ENCODE assay signal across 19 cellular contexts in the genomic region with DNA sequence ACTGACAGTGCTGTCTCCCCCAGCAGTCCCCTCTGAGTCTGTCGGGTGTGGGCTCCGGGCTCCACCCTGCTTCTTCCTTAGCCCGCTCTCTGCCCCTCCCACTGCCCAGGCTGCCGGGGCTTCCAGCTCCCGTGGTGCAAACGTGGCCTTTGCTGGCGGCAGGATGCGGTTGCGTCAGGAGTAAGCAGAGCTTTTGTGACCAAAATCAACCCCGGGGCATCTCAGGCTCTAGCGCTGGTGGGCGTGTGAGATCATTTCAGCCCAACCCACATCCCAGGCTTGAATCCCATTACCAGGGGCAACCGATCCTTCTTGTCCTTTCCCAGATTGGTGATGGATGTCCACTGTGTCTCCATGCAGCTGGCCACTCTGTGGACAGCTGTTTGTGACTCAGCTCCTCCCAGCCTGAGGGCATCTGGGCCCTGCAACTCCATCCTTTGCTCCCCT. TPM values are rescaled to one million over a fixed set of nuclear protein-coding genes. Genes with fewer than 3 reads are reported as not detected.
DNase-seq lines count a peak whose midpoint lies in the region; ATAC-seq and TF ChIP-seq lines count a peak whose summit lies in the region.
"Had no signal": no experiment of that assay in that cellular context is flagged by ENCODE, and none has a peak within 500 bp of the region (broad histone marks: within the 10 kb centered on the region; RNA-seq: fewer than 3 reads in every experiment).

No MANE protein-coding gene starts in this region.

- H3K4me3 ChIP-seq in fibroblast of lung (replicated peaks in 1 of 4; ENCODE audit: control extremely low read depth in 1 of 4, insufficient read depth in 1 of 4, low read depth in 3 of 4, low read length in 4 of 4) (no peak overlapping the region), psoas muscle (no peak overlapping the region), mammary epithelial cell (replicated peaks in 1 of 3; ENCODE audit: insufficient read depth in 1 of 3, low read depth in 2 of 3, low read length in 3 of 3) (no peak overlapping the region)
- H3K4me3 ChIP-seq: SJSA1 had no signal

- intact Hi-C loops in psoas muscle (cut with DNase I) (no loop called here), mammary epithelial cell (cut with micrococcal nuclease) (no loop called here)

- 35 to 58% (median 37%) methylated on average over 13 of the region's 13 CpGs for WGBS in psoas muscle, 3 donors
- WGBS in mammary epithelial cell (ENCODE audit: low coverage, missing lambda C conversion rate): 30% methylated on average over 9 of the region's 13 CpGs

- H3K4me1 ChIP-seq in fibroblast of lung (ENCODE audit: control insufficient read depth, extremely low read depth, insufficient read depth, low read length) (no peaks in the 10 kb centered on the region), psoas muscle (no peaks in the 10 kb centered on the region), mammary epithelial cell (ENCODE audit: insufficient read depth, low read length) (peaks cover 21% of the 10 kb centered on the region)
- H3K4me1 ChIP-seq: SJSA1 had no signal

- H3K36me3 Mint-ChIP-seq in HFFc6 (ENCODE audit: low read depth): peaks cover 6% of the 10 kb centered on the region; the same call in 1 of the 2 replicates
- H3K36me3 Mint-ChIP-seq: naive thymus-derived CD4-positive, alpha-beta T cell had no signal

- H3K27me3 ChIP-seq in fibroblast of lung (ENCODE audit: control insufficient read depth, insufficient read depth, low read length) (no peaks in the 10 kb centered on the region), psoas muscle (ENCODE audit: insufficient read depth in 3 of 3, low read length in 2 of 3) (peaks cover 0 to 13% (median 3%) of the 10 kb centered on the region in 3 donors), mammary epithelial cell (ENCODE audit: insufficient read depth, low read length) (no peaks in the 10 kb centered on the region)
- H3K27me3 ChIP-seq: SJSA1 had no signal

- no peak overlapping the region for H3K4me3 Mint-ChIP-seq in HFFc6
- H3K4me3 Mint-ChIP-seq: naive thymus-derived CD4-positive, alpha-beta T cell had no signal

- H3K27ac ChIP-seq in RWPE1: 0 out of 2 replicates have a peak overlapping the region, but pooled peaks have one; percentile 3
- H3K27ac ChIP-seq in fibroblast of lung (ENCODE audit: insufficient read depth, low read length): no peak overlapping the region
- H3K27ac ChIP-seq in psoas muscle: no peak overlapping the region
- H3K27ac ChIP-seq in mammary epithelial cell (ENCODE audit: insufficient read depth, low read depth, low read length): no peak overlapping the region
- H3K27ac ChIP-seq: SJSA1 had no signal

- BruUV-seq in mammary epithelial cell (replicated peaks; lab: Mats Ljungman, UMichigan): no TSS peak

- no peaks in the 10 kb centered on the region for H3K4me1 Mint-ChIP-seq in HFFc6 (ENCODE audit: low read depth)

- DNase-seq in ELF-1 (ENCODE audit: low read depth, low spot score) (peak; percentile 77), RWPE1 (ENCODE audit: low spot score) (no peak), fibroblast of lung (ENCODE audit: low read depth in 2 of 2) (peak; percentile 21 to 72), psoas muscle (peak; percentile 63 to 71), GF-D8 (lab: John Stamatoyannopoulos, UW) (no peak), HFFc6 (no peak), mammary epithelial cell (no peak)
- DNase-seq: activated effector memory CD4-positive, alpha-beta T cell treated with anti-CD3 and anti-CD28 coated beads, Interleukin-2, amount 50 U/mL, for 16 hours; COR-L47; Kasumi-1; naive thymus-derived CD4-positive, alpha-beta T cell; NCI-H146; NCI-H446 treated with DMSO at 0.1 percent for 48 hours had no signal

- H3K27me3 Mint-ChIP-seq in HFFc6 (ENCODE audit: insufficient read depth): no peaks in the 10 kb centered on the region; the same call in 1 of the 2 replicates

- no peak overlapping the region for H3K27ac Mint-ChIP-seq in HFFc6

- H3K9me3 ChIP-seq in fibroblast of lung (ENCODE audit: control insufficient read depth, insufficient read depth, low read depth, low read length) (no peaks in the 10 kb centered on the region), psoas muscle (peaks cover 9% of the 10 kb centered on the region), mammary epithelial cell (replicated peaks; ENCODE audit: insufficient read depth, low read length) (peaks cover 9% of the 10 kb centered on the region)
- H3K9me3 ChIP-seq: SJSA1 had no signal

- in situ Hi-C loops in mammary epithelial cell (cut with MboI; ENCODE audit: low sequenced_read_pairs in 2 of 2): no loop called here

- CTCF ChIA-PET in RWPE1 (lab: Yijun Ruan, JAX) (interaction anchor here (3.1 kb wide), 1 partner anchor 76 kb away, joined by 12 read pairs; no protein-coding TSS in a partner anchor), mammary epithelial cell (lab: Charles Lee; ENCODE audit: low non-redundant PET) (no interaction called here)

- H3K9ac ChIP-seq in fibroblast of lung (ENCODE audit: insufficient read depth, low read length) (no peak overlapping the region), mammary epithelial cell (ENCODE audit: insufficient read depth, low read length) (no peak overlapping the region)

- peaks cover 56% of the 10 kb centered on the region for H3K9me3 Mint-ChIP-seq in HFFc6

- H3K79me2 ChIP-seq in fibroblast of lung (ENCODE audit: control insufficient read depth, insufficient read depth, low read length) (no peaks in the 10 kb centered on the region), mammary epithelial cell (ENCODE audit: insufficient read depth, low read length) (no peaks in the 10 kb centered on the region)

- dilution Hi-C loops in mammary epithelial cell (cut with HindIII; ENCODE audit: low sequenced_read_pairs): no loop called here

- H3K36me3 ChIP-seq in fibroblast of lung (ENCODE audit: control insufficient read depth, insufficient read depth, low read length): no peaks in the 10 kb centered on the region
- no peaks in the 10 kb centered on the region for H3K36me3 ChIP-seq in psoas muscle (ENCODE audit: insufficient read depth in 1 of 2, low read depth in 1 of 2)
- H3K36me3 ChIP-seq in mammary epithelial cell (ENCODE audit: insufficient read depth, low read length): no peaks in the 10 kb centered on the region
- H3K36me3 ChIP-seq: SJSA1 had no signal

- no peak for TF ChIP-seq CTCF in RWPE1 (conservative IDR thresholded peaks at IDR 0.05; ENCODE audit: low read depth)
- no peak for TF ChIP-seq CTCF in fibroblast of lung (conservative IDR thresholded peaks at IDR 0.05 in 1 of 2, IDR thresholded peaks at IDR 0.05 in 1 of 2; ENCODE audit: low read depth in 1 of 2, low read length in 2 of 2)
- no peak for TF ChIP-seq CTCF in psoas muscle (IDR thresholded peaks at IDR 0.05)
- no peak for TF ChIP-seq CTCF in HFFc6 (IDR thresholded peaks at IDR 0.05)
- TF ChIP-seq CTCF in mammary epithelial cell (conservative IDR thresholded peaks at IDR 0.05 in 1 of 2, IDR thresholded peaks at IDR 0.05 in 1 of 2; ENCODE audit: extremely low read depth in 1 of 2, insufficient read depth in 1 of 2, low read depth in 1 of 2, low read length in 2 of 2): no peak

- H4K20me1 ChIP-seq in fibroblast of lung (ENCODE audit: control insufficient read depth, extremely low read depth, insufficient read depth, low read length) (no peaks in the 10 kb centered on the region), mammary epithelial cell (ENCODE audit: insufficient read depth, low read length) (no peaks in the 10 kb centered on the region)

- POLR2A ChIA-PET in RWPE1 (lab: Yijun Ruan, JAX; ENCODE audit: low non-redundant PET): no interaction called here

- H3K4me2 ChIP-seq in fibroblast of lung (ENCODE audit: extremely low read depth, insufficient read depth, low read length): no peak overlapping the region
- H3K4me2 ChIP-seq in mammary epithelial cell (ENCODE audit: insufficient read depth, low read depth, low read length): no peak overlapping the region

- peak; percentile 36 to 80 (median 50) for ATAC-seq in psoas muscle
- ATAC-seq in GM18519 (IDR thresholded peaks at IDR 0.05; ENCODE audit: low FRiP score, unreplicated experiment): no peak
- ATAC-seq: naive thymus-derived CD4-positive, alpha-beta T cell had no signal

- no peak overlapping the region for H2AFZ ChIP-seq in fibroblast of lung (ENCODE audit: low read length)
- H2AFZ ChIP-seq in mammary epithelial cell (ENCODE audit: low read depth, low read length): no peak overlapping the region

RNA-seq across cellular contexts. Expression of a gene that starts 28.2 kb away (rescaled TPM):
- total RNA-seq in fibroblast of lung (1.0 and 1.8 TPM in 2 replicates), psoas muscle (1 to 10 TPM; 2.7 to 4.5 (median 3.8) TPM), mammary epithelial cell (10 to 100 TPM; 44.2 to 70.5 TPM)
- polyA plus RNA-seq in fibroblast of lung (0.75 and 1.2 TPM in 2 replicates), psoas muscle (1 to 10 TPM in 1 of 3 donors, under 1 TPM in 2; 0.48 to 1.5 (median 0.93) TPM), mammary epithelial cell (24.1 TPM)
- polyA plus RNA-seq in fibroblast of lung (2012): 0.91 and 1.1 TPM in 2 replicates
- polyA minus RNA-seq in fibroblast of lung (ENCODE audit: low replicate concordance) (2.2 and 3.1 TPM in 2 replicates), mammary epithelial cell (51.7 TPM)
- under 1 TPM in 3 of 6 experiments, not detected in 3; 0.14 to 0.37 (median 0.15) TPM for total RNA-seq in HFFc6 (2021; fragmentation: NEBNext Ultra II Directional; extraction: Animal tissue kit (Norgen Biotek cat#: 25700))

RNA-seq across cellular contexts. Expression of a gene that starts 42.4 kb away (rescaled TPM):
- total RNA-seq in fibroblast of lung: not detected in 2 replicates
- polyA plus RNA-seq in fibroblast of lung: not detected in 2 replicates
- polyA plus RNA-seq in fibroblast of lung (2012): not detected in 2 replicates
- polyA minus RNA-seq in fibroblast of lung (ENCODE audit: low replicate concordance): not detected in 2 replicates
- not detected for total RNA-seq in psoas muscle
- polyA plus RNA-seq in psoas muscle: under 1 TPM in 1 of 3 donors, not detected in 2; 0.03 TPM
- total RNA-seq in HFFc6 (2021; fragmentation: NEBNext Ultra II Directional; extraction: Animal tissue kit (Norgen Biotek cat#: 25700)): not detected
- total RNA-seq in mammary epithelial cell: not detected
- not detected for polyA plus RNA-seq in mammary epithelial cell
- polyA minus RNA-seq in mammary epithelial cell: not detected
- total RNA-seq: glomerular endothelial cell; HT1080; lower leg skin; naive thymus-derived CD4-positive, alpha-beta T cell; OCI-LY7; SJSA1 had no signal
- polyA plus RNA-seq: naive thymus-derived CD4-positive, alpha-beta T cell had no signal

Comparison
In these comparisons a context has a peak if more than half of its experiments do, and no peak if none do; other contexts are left out.
1. DNase-seq: peak in ELF-1 (single experiment), fibroblast of lung (2 of 2) and psoas muscle (2 of 2); none in RWPE1 (single experiment), GF-D8 (single experiment), HFFc6 (single experiment) and mammary epithelial cell (single experiment).
2. RNA of a gene that starts 28.2 kb away (total RNA-seq): 44.2 to 70.5 TPM in mammary epithelial cell; 2.7 to 4.5 TPM in psoas muscle, 1.0 to 1.8 TPM in fibroblast of lung and 0.14 to 0.37 TPM in HFFc6; every median in the first group is over 4 times any median in the second.